Comparison of ENCODE assay signal across 17 cellular contexts in the genomic region with DNA sequence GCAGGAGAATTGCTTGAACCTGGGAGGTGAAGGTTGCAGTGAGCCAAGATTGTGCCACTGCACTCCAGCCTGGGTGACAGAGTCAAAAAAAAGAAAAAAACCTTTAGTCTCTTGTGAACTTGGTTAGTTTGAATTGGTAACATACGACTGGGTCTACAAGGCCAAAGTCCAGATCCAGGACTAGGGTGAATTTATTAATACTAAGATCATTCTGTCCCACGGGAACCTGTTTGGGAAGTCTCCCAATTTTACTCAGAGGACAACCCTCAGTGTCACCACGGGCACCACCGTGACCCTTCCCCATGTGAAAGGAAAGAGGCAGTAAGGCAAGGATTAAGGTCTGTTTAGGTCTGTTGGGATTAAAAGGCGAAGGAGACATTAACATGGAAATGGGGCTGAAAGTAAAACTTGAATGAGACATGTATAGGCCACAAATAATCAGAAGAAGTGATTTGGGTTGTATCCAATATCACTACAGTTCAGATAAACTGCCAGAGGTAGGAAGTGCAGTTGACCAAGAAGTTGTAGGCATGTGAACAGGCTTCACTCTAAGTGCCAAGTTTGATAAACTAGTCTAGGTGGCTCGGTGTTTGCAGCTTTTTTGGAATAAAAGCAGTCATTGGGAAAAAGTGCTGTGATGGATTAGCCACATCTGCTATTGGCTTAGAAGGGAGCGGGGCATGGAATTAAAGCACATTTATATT. TPM values are rescaled to one million over a fixed set of nuclear protein-coding genes. Genes with fewer than 3 reads are reported as not detected.
"Had no signal": no experiment of that assay in that cellular context is flagged by ENCODE, and none has a peak within 500 bp of the region (broad histone marks: within the 10 kb centered on the region; RNA-seq: fewer than 3 reads in every experiment).

No MANE protein-coding gene starts in this region.

- H3K4me3 Mint-ChIP-seq: activated B cell treated with CpG ODN at 0.5 μM for 24 hours; activated T-helper 1 cell treated with anti-CD3 and anti-CD28 coated beads, Interleukin-12 subunit alpha, Interleukin-12 subunit beta, Interleukin-2, Interleukin-4 antibody, amounts not matched to agents 30 ng/mL and 10 ng/mL and 1 ng/mL, durations not matched to agents 14 hours and 24 hours and 36 hours; endodermal cell had no signal

- H3K9me3 Mint-ChIP-seq: activated B cell treated with CpG ODN at 0.5 μM for 24 hours; activated CD4-positive, alpha-beta T cell treated with anti-CD3 and anti-CD28 coated beads, Interleukin-2, amount 10 ng/mL, durations not matched to agents 24 days and 14 days; activated T-helper 1 cell treated with anti-CD3 and anti-CD28 coated beads, Interleukin-12 subunit alpha, Interleukin-12 subunit beta, Interleukin-2, Interleukin-4 antibody, amounts not matched to agents 30 ng/mL and 10 ng/mL and 1 ng/mL, durations not matched to agents 14 hours and 24 hours and 36 hours; endodermal cell had no signal

- ATAC-seq: gastroesophageal sphincter; heart right ventricle; left cardiac atrium; mucosa of descending colon; naive thymus-derived CD4-positive, alpha-beta T cell had no signal

- FAIRE-seq: TTC549 had no signal

- H3K4me3 ChIP-seq: gastroesophageal sphincter, heart right ventricle, mucosa of descending colon, vagina had no signal

- H3K9me3 ChIP-seq: gastroesophageal sphincter, heart right ventricle, mucosa of descending colon, vagina had no signal

- H3K27me3 Mint-ChIP-seq: activated CD4-positive, alpha-beta T cell treated with anti-CD3 and anti-CD28 coated beads, Interleukin-2, amount 10 ng/mL, durations not matched to agents 24 days and 14 days; naive thymus-derived CD4-positive, alpha-beta T cell had no signal

- H3K27ac ChIP-seq: vagina had no signal

- H3K36me3 Mint-ChIP-seq: naive thymus-derived CD4-positive, alpha-beta T cell had no signal

- H3K27ac Mint-ChIP-seq: activated B cell treated with CpG ODN at 0.5 μM for 24 hours; activated CD4-positive, alpha-beta T cell treated with anti-CD3 and anti-CD28 coated beads, Interleukin-2, amount 10 ng/mL, durations not matched to agents 24 days and 14 days; activated T-helper 1 cell treated with anti-CD3 and anti-CD28 coated beads, Interleukin-12 subunit alpha, Interleukin-12 subunit beta, Interleukin-2, Interleukin-4 antibody, amounts not matched to agents 30 ng/mL and 10 ng/mL and 1 ng/mL, durations not matched to agents 14 hours and 24 hours and 36 hours; endodermal cell had no signal

- DNase-seq: activated B cell treated with CpG ODN at 0.5 μM for 24 hours; activated CD8-positive, alpha-beta memory T cell treated with anti-CD3 and anti-CD28 coated beads for 24 hours; activated naive CD4-positive, alpha-beta T cell treated with Interleukin-2 at 50 U/mL for 16 hours; anterior cingulate cortex; erythroblast; heart right ventricle; left cardiac atrium; mucosa of descending colon; naive thymus-derived CD4-positive, alpha-beta T cell; stimulated activated CD4-positive, alpha-beta T cell treated with anti-CD3 and anti-CD28 coated beads, Interleukin-12 subunit alpha, Interleukin-12 subunit beta, amount 100 ng/mL, for 4 hours; stimulated activated CD4-positive, alpha-beta T cell treated with anti-CD3 and anti-CD28 coated beads, Interleukin-2, amount 100 ng/mL, for 24 hours had no signal

- H3K27me3 ChIP-seq: gastroesophageal sphincter, heart right ventricle, vagina had no signal

RNA-seq across cellular contexts. Expression of a gene that starts 30.7 kb away (rescaled TPM):
- polyA plus RNA-seq: naive thymus-derived CD4-positive, alpha-beta T cell had no signal

RNA-seq across cellular contexts. Expression of a gene that starts 45.0 kb away (rescaled TPM):
- polyA plus RNA-seq: naive thymus-derived CD4-positive, alpha-beta T cell had no signal
